In the genomic region with DNA sequence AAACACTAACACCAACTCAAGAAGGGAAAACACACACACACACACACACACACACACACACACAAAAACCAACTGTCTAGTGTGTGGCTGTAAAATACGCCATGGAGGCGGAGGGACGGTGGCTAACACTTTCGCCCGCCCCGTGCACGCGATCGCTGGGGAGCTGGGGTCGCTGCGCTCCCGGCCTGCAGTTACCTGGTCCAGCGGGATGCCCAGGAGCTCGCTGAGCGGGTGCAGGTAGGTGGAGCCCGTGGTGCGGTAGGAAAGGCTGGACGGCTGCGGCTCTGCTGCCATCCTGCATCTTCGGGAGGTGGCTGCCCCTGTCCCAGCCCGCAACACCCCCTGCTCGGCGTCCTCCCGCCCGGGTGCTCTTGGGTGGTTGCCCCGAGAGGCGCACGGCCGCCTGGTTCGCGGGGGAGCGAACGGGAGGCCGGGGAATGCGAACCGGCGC, we compare ENCODE assay signal across 1 cellular context.
TF ChIP-seq lines count a peak whose summit lies in the region.

No MANE protein-coding gene starts in this region.

TF ChIP-seq in WTC11, 78 proteins besides CTCF, POLR2A, EP300 and RAD21 (continued from another document and continues in another):
- TF ChIP-seq ARID4B (CRISPR knock-in tag; IDR thresholded peaks at IDR 0.05; ENCODE audit: borderline replicate concordance): 0 out of 2 replicates have a peak, but pooled peaks have one; percentile 36
- TF ChIP-seq TEAD4 (CRISPR knock-in tag; IDR thresholded peaks at IDR 0.05): no peak
- no peak for TF ChIP-seq PRRX2 (CRISPR knock-in tag; IDR thresholded peaks at IDR 0.05)
- TF ChIP-seq JAZF1 (CRISPR knock-in tag; IDR thresholded peaks at IDR 0.05): no peak
- TF ChIP-seq, protein P1, sequence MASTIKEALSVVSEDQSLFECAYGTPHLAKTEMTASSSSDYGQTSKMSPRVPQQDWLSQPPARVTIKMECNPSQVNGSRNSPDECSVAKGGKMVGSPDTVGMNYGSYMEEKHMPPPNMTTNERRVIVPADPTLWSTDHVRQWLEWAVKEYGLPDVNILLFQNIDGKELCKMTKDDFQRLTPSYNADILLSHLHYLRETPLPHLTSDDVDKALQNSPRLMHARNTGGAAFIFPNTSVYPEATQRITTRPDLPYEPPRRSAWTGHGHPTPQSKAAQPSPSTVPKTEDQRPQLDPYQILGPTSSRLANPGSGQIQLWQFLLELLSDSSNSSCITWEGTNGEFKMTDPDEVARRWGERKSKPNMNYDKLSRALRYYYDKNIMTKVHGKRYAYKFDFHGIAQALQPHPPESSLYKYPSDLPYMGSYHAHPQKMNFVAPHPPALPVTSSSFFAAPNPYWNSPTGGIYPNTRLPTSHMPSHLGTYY (CRISPR knock-in tag; IDR thresholded peaks at IDR 0.05): no peak
- no peak for TF ChIP-seq CREB1 (CRISPR knock-in tag; IDR thresholded peaks at IDR 0.05)
- no peak for TF ChIP-seq NFYB (CRISPR knock-in tag; conservative IDR thresholded peaks at IDR 0.05; ENCODE audit: low read depth)
- no peak for TF ChIP-seq IRF2 (CRISPR knock-in tag; IDR thresholded peaks at IDR 0.05; ENCODE audit: borderline replicate concordance, low read depth)
- TF ChIP-seq KAT7 (CRISPR knock-in tag; IDR thresholded peaks at IDR 0.05; ENCODE audit: borderline replicate concordance): 0 out of 2 replicates have a peak, but pooled peaks have one; percentile 67
- TF ChIP-seq CBFB (CRISPR knock-in tag; IDR thresholded peaks at IDR 0.05; ENCODE audit: low read depth): no peak
- TF ChIP-seq ELF4 (CRISPR knock-in tag; IDR thresholded peaks at IDR 0.05; ENCODE audit: low read depth): no peak
- no peak for TF ChIP-seq ZNF423 (CRISPR knock-in tag; IDR thresholded peaks at IDR 0.05)
- TF ChIP-seq GRHL2 (CRISPR knock-in tag; IDR thresholded peaks at IDR 0.05; ENCODE audit: insufficient replicate concordance, severe bottlenecking): no peak
- TF ChIP-seq ZNF232 (CRISPR knock-in tag; IDR thresholded peaks at IDR 0.05): no peak
- TF ChIP-seq, protein P2, sequence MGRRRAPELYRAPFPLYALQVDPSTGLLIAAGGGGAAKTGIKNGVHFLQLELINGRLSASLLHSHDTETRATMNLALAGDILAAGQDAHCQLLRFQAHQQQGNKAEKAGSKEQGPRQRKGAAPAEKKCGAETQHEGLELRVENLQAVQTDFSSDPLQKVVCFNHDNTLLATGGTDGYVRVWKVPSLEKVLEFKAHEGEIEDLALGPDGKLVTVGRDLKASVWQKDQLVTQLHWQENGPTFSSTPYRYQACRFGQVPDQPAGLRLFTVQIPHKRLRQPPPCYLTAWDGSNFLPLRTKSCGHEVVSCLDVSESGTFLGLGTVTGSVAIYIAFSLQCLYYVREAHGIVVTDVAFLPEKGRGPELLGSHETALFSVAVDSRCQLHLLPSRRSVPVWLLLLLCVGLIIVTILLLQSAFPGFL (CRISPR knock-in tag; IDR thresholded peaks at IDR 0.05; ENCODE audit: borderline replicate concordance): no peak
- no peak; the same call in 1 of the 2 replicates for TF ChIP-seq FOXP4 (CRISPR knock-in tag; IDR thresholded peaks at IDR 0.05)
- TF ChIP-seq SOX15 (CRISPR knock-in tag; IDR thresholded peaks at IDR 0.05): no peak
- peak; percentile 61 for TF ChIP-seq MAX (CRISPR knock-in tag; IDR thresholded peaks at IDR 0.05)
- TF ChIP-seq, protein P3, sequence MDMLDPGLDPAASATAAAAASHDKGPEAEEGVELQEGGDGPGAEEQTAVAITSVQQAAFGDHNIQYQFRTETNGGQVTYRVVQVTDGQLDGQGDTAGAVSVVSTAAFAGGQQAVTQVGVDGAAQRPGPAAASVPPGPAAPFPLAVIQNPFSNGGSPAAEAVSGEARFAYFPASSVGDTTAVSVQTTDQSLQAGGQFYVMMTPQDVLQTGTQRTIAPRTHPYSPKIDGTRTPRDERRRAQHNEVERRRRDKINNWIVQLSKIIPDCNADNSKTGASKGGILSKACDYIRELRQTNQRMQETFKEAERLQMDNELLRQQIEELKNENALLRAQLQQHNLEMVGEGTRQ (CRISPR knock-in tag; IDR thresholded peaks at IDR 0.05): no peak
- TF ChIP-seq FOXP1 (CRISPR knock-in tag; IDR thresholded peaks at IDR 0.05; ENCODE audit: borderline replicate concordance): no peak; the same call in 1 of the 2 replicates
- TF ChIP-seq, protein P4, sequence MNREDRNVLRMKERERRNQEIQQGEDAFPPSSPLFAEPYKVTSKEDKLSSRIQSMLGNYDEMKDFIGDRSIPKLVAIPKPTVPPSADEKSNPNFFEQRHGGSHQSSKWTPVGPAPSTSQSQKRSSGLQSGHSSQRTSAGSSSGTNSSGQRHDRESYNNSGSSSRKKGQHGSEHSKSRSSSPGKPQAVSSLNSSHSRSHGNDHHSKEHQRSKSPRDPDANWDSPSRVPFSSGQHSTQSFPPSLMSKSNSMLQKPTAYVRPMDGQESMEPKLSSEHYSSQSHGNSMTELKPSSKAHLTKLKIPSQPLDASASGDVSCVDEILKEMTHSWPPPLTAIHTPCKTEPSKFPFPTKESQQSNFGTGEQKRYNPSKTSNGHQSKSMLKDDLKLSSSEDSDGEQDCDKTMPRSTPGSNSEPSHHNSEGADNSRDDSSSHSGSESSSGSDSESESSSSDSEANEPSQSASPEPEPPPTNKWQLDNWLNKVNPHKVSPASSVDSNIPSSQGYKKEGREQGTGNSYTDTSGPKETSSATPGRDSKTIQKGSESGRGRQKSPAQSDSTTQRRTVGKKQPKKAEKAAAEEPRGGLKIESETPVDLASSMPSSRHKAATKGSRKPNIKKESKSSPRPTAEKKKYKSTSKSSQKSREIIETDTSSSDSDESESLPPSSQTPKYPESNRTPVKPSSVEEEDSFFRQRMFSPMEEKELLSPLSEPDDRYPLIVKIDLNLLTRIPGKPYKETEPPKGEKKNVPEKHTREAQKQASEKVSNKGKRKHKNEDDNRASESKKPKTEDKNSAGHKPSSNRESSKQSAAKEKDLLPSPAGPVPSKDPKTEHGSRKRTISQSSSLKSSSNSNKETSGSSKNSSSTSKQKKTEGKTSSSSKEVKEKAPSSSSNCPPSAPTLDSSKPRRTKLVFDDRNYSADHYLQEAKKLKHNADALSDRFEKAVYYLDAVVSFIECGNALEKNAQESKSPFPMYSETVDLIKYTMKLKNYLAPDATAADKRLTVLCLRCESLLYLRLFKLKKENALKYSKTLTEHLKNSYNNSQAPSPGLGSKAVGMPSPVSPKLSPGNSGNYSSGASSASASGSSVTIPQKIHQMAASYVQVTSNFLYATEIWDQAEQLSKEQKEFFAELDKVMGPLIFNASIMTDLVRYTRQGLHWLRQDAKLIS (CRISPR knock-in tag; IDR thresholded peaks at IDR 0.05; ENCODE audit: borderline replicate concordance): no peak
- 0 out of 2 replicates have a peak, but pooled peaks have one; percentile 34 for TF ChIP-seq ZNF263 (CRISPR knock-in tag; IDR thresholded peaks at IDR 0.05; ENCODE audit: low read depth)
- no peak for TF ChIP-seq TP53 (CRISPR knock-in tag; IDR thresholded peaks at IDR 0.05)
- TF ChIP-seq TEAD1 (CRISPR knock-in tag; IDR thresholded peaks at IDR 0.05): no peak; the same call in 1 of the 2 replicates
- no peak for TF ChIP-seq ZNF138 (CRISPR knock-in tag; conservative IDR thresholded peaks at IDR 0.05)
- TF ChIP-seq ZBTB21 (CRISPR knock-in tag; IDR thresholded peaks at IDR 0.05; ENCODE audit: borderline replicate concordance): no peak
- TF ChIP-seq TCF7 (CRISPR knock-in tag; IDR thresholded peaks at IDR 0.05; ENCODE audit: low read depth): no peak
- no peak for TF ChIP-seq ZNF396 (CRISPR knock-in tag; IDR thresholded peaks at IDR 0.05; ENCODE audit: borderline replicate concordance)
- TF ChIP-seq, protein P5, sequence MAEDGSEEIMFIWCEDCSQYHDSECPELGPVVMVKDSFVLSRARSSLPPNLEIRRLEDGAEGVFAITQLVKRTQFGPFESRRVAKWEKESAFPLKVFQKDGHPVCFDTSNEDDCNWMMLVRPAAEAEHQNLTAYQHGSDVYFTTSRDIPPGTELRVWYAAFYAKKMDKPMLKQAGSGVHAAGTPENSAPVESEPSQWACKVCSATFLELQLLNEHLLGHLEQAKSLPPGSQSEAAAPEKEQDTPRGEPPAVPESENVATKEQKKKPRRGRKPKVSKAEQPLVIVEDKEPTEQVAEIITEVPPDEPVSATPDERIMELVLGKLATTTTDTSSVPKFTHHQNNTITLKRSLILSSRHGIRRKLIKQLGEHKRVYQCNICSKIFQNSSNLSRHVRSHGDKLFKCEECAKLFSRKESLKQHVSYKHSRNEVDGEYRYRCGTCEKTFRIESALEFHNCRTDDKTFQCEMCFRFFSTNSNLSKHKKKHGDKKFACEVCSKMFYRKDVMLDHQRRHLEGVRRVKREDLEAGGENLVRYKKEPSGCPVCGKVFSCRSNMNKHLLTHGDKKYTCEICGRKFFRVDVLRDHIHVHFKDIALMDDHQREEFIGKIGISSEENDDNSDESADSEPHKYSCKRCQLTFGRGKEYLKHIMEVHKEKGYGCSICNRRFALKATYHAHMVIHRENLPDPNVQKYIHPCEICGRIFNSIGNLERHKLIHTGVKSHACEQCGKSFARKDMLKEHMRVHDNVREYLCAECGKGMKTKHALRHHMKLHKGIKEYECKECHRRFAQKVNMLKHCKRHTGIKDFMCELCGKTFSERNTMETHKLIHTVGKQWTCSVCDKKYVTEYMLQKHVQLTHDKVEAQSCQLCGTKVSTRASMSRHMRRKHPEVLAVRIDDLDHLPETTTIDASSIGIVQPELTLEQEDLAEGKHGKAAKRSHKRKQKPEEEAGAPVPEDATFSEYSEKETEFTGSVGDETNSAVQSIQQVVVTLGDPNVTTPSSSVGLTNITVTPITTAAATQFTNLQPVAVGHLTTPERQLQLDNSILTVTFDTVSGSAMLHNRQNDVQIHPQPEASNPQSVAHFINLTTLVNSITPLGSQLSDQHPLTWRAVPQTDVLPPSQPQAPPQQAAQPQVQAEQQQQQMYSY (CRISPR knock-in tag; IDR thresholded peaks at IDR 0.05): 0 out of 2 replicates have a peak, but pooled peaks have one; percentile 8
- no peak for TF ChIP-seq JUN (CRISPR knock-in tag; IDR thresholded peaks at IDR 0.05)
- no peak for TF ChIP-seq ZNF317 (CRISPR knock-in tag; IDR thresholded peaks at IDR 0.05; ENCODE audit: borderline replicate concordance, low read depth)
- TF ChIP-seq MLX (CRISPR knock-in tag; IDR thresholded peaks at IDR 0.05): 0 out of 2 replicates have a peak, but pooled peaks have one; percentile 24
- TF ChIP-seq, protein P6, sequence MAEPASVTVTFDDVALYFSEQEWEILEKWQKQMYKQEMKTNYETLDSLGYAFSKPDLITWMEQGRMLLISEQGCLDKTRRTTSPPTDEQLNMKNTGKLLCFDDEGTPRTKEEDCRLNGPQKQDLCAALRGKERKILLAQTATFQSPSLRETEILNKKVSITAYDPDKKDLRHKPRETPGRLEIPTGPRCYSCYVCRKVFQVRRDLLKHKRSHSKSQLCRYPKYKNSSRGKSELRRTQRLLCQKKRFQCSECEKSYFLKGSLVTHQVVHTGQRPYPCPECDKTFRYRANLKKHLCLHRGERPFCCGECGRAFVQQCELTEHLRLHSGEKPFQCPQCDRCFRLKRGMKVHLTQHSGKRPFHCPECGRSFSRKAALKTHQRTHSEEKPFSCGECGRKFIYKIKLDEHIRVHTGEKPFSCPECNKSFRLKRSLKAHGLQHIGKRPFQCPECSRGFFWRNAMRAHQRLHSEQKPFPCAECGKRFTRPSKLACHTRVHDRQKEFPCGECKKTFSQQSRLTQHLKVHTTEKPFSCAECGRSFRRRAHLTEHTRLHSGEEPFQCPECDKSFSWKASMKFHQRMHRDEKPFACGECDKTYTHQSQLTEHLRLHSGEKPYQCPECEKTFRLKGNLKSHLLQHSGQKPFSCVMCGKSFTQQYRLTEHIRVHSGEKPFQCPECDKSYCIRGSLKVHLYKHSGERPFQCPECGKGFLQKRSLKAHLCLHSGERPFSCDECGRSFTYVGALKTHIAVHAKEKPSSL (CRISPR knock-in tag; conservative IDR thresholded peaks at IDR 0.05): no peak
